3 cellular contexts compared by ENCODE assay signal in genomic region chr10:12650122-12650521, GRCh38.
A peak's percentile ranks its signal among the peaks of the same experiment; 100 is the strongest.
TF ChIP-seq lines count a peak whose summit lies in the region.

No MANE protein-coding gene starts in this region.

TF ChIP-seq in liver, 16 proteins besides CTCF, POLR2A, EP300 and RAD21:
- TF ChIP-seq MAX (IDR thresholded peaks at IDR 0.05): peak; percentile 69
- TF ChIP-seq YY1 (IDR thresholded peaks at IDR 0.05): peak; percentile 49
- TF ChIP-seq EGR1 (IDR thresholded peaks at IDR 0.05; ENCODE audit: low read depth in 2 of 2): no peak
- TF ChIP-seq HNF4A (conservative IDR thresholded peaks at IDR 0.05): peak; percentile 29 to 79
- TF ChIP-seq ZBTB33 (IDR thresholded peaks at IDR 0.05): peak; percentile 21
- TF ChIP-seq FOXA2 (IDR thresholded peaks at IDR 0.05): no peak
- peak; percentile 43 to 91 for TF ChIP-seq RXRA (IDR thresholded peaks at IDR 0.05)
- no peak for TF ChIP-seq TAF1 (conservative IDR thresholded peaks at IDR 0.05)
- no peak for TF ChIP-seq GABPA (IDR thresholded peaks at IDR 0.05 in 1 of 2, conservative IDR thresholded peaks at IDR 0.05 in 1 of 2)
- no peak for TF ChIP-seq ATF3 (IDR thresholded peaks at IDR 0.05)
- no peak for TF ChIP-seq NR2F2 (IDR thresholded peaks at IDR 0.05)

TF ChIP-seq in HepG2, 621 proteins besides CTCF, POLR2A, EP300 and RAD21:
- no peak for TF ChIP-seq HOXA3 (CRISPR knock-in tag; IDR thresholded peaks at IDR 0.05)

TF ChIP-seq in H1, 55 proteins besides CTCF, POLR2A, EP300 and RAD21:
- TF ChIP-seq ATF3 (IDR thresholded peaks at IDR 0.05; ENCODE audit: insufficient read depth, low read depth, low read length) (no peak), CHD1 (IDR thresholded peaks at IDR 0.05; ENCODE audit: low read depth, low read length) (no peak), GTF2F1 (IDR thresholded peaks at IDR 0.05; ENCODE audit: borderline replicate concordance, low read depth, low read length) (no peak), E2F6 (IDR thresholded peaks at IDR 0.05) (no peak), ASH2L (IDR thresholded peaks at IDR 0.05; ENCODE audit: low read length) (no peak), CEBPB (IDR thresholded peaks at IDR 0.05; ENCODE audit: low read depth, low read length) (no peak), SP2 (IDR thresholded peaks at IDR 0.05; ENCODE audit: low read length) (no peak), CREB1 (IDR thresholded peaks at IDR 0.05) (no peak), SRF (IDR thresholded peaks at IDR 0.05; ENCODE audit: low read depth, low read length) (no peak), SAP30 (IDR thresholded peaks at IDR 0.05; ENCODE audit: insufficient read depth, insufficient replicate concordance, low read length) (no peak), POLR2AphosphoS5 (IDR thresholded peaks at IDR 0.05; ENCODE audit: low read depth, low read length) (no peak), EZH2 (IDR thresholded peaks at IDR 0.05; ENCODE audit: low read depth, low read length, severe bottlenecking) (no peak), CBX8 (IDR thresholded peaks at IDR 0.05; ENCODE audit: borderline replicate concordance, low read depth, low read length) (no peak), KDM4A (IDR thresholded peaks at IDR 0.05; ENCODE audit: low read depth, low read length, severe bottlenecking) (no peak), TCF12 (IDR thresholded peaks at IDR 0.05; ENCODE audit: low read depth, low read length) (no peak), HDAC2 (IDR thresholded peaks at IDR 0.05; ENCODE audit: borderline replicate concordance in 1 of 2, low read depth in 2 of 2, low read length in 2 of 2) (no peak)
